15 cellular contexts compared by ENCODE assay signal in genomic region chr18:59386909-59387515, GRCh38. TPM values are rescaled to one million over a fixed set of nuclear protein-coding genes. Genes with fewer than 3 reads are reported as not detected.
DNase-seq lines count a peak whose midpoint lies in the region; TF ChIP-seq lines count a peak whose summit lies in the region.
"Had no signal": no experiment of that assay in that cellular context is flagged by ENCODE, and none has a peak within 500 bp of the region (broad histone marks: within the 10 kb centered on the region; RNA-seq: fewer than 3 reads in every experiment).

No MANE protein-coding gene starts in this region.

- DNase-seq in NCI-H1092 treated with DMSO at 0.1 percent for 48 hours (lab: John Stamatoyannopoulos, UW) (peak; percentile 62), NCI-H1092 (lab: John Stamatoyannopoulos, UW) (no peak), NCI-H748 treated with DMSO at 0.1 percent for 48 hours (lab: John Stamatoyannopoulos, UW) (peak; percentile 23), endodermal cell (peak; percentile 91), retina (peak; percentile 89), trophoblast cell (no peak), breast epithelium (ENCODE audit: low spot score in 2 of 2) (no peak)
- no peak for DNase-seq in activated naive CD4-positive, alpha-beta T cell treated with anti-CD3 and anti-CD28 coated beads, Interleukin-2, amount 10 ng/mL, durations not matched to agents 7 days and 5 days
- DNase-seq: CD8-positive, alpha-beta memory T cell; H7; MG63; NCI-H1436 treated with DMSO at 0.1 percent for 48 hours; NCI-H2171 had no signal

- no peak for TF ChIP-seq POLR2A in breast epithelium (IDR thresholded peaks at IDR 0.05)

- H3K4me2 ChIP-seq in trophoblast cell (ENCODE audit: low read length) = no peak overlapping the region

- H2AK5ac ChIP-seq in trophoblast cell (ENCODE audit: low read length) = no peak overlapping the region

- no peaks in the 10 kb centered on the region for H3K79me2 ChIP-seq in trophoblast cell (ENCODE audit: control insufficient read depth, insufficient read depth, low read length, poor library complexity)

- 0 to 10% methylated on average over 3 to 7 of the region's 7 CpGs for WGBS in endodermal cell (ENCODE audit: insufficient coverage in 1 of 2, insufficient read length in 1 of 2), 2 experiments
- no CpG with 5 or more reads among the region's 7 CpGs for WGBS in trophoblast cell (ENCODE audit: extremely low coverage, insufficient coverage, insufficient read length)

- peaks cover 19% of the 10 kb centered on the region for H3K27me3 Mint-ChIP-seq in endodermal cell (ENCODE audit: insufficient read depth)
- H3K27me3 Mint-ChIP-seq in activated naive CD4-positive, alpha-beta T cell treated with anti-CD3 and anti-CD28 coated beads, Interleukin-2, amount 10 ng/mL, durations not matched to agents 7 days and 5 days = peaks cover 10% of the 10 kb centered on the region

- H3K4me1 Mint-ChIP-seq in endodermal cell = peaks cover 54% of the 10 kb centered on the region
- H3K4me1 Mint-ChIP-seq in activated naive CD4-positive, alpha-beta T cell treated with anti-CD3 and anti-CD28 coated beads, Interleukin-2, amount 10 ng/mL, durations not matched to agents 7 days and 5 days = no peaks in the 10 kb centered on the region
- H3K4me1 Mint-ChIP-seq: CD8-positive, alpha-beta memory T cell had no signal

- no peak overlapping the region for H4K91ac ChIP-seq in trophoblast cell (ENCODE audit: low read depth, low read length)

- TF ChIP-seq CTCF in endodermal cell (conservative IDR thresholded peaks at IDR 0.05) = no peak
- TF ChIP-seq CTCF in breast epithelium (IDR thresholded peaks at IDR 0.05) = no peak

- no peak overlapping the region for H3K18ac ChIP-seq in trophoblast cell (ENCODE audit: low read length)

- no peak overlapping the region for H2BK12ac ChIP-seq in trophoblast cell (ENCODE audit: low read length)

- H4K8ac ChIP-seq in trophoblast cell (ENCODE audit: low read depth, low read length) = no peak overlapping the region

- H3K4me3 Mint-ChIP-seq in endodermal cell = peak overlapping the region; percentile 1
- H3K4me3 Mint-ChIP-seq in activated naive CD4-positive, alpha-beta T cell treated with anti-CD3 and anti-CD28 coated beads, Interleukin-2, amount 10 ng/mL, durations not matched to agents 7 days and 5 days = no peak overlapping the region
- H3K4me3 Mint-ChIP-seq: CD8-positive, alpha-beta memory T cell had no signal

- no peak overlapping the region for H2AFZ ChIP-seq in trophoblast cell (ENCODE audit: insufficient read depth, low read length, poor library complexity)

- peaks cover 26% of the 10 kb centered on the region for H3K27me3 ChIP-seq in endodermal cell (ENCODE audit: control insufficient read depth, insufficient read depth, low read length, poor library complexity, severe bottlenecking)
- H3K27me3 ChIP-seq in trophoblast cell (ENCODE audit: insufficient read depth, low read length) = no peaks in the 10 kb centered on the region
- no peaks in the 10 kb centered on the region for H3K27me3 ChIP-seq in breast epithelium
- H3K27me3 ChIP-seq: BLaER1, MG63 had no signal

- H3K9me3 Mint-ChIP-seq in endodermal cell = no peaks in the 10 kb centered on the region
- H3K9me3 Mint-ChIP-seq in activated naive CD4-positive, alpha-beta T cell treated with anti-CD3 and anti-CD28 coated beads, Interleukin-2, amount 10 ng/mL, durations not matched to agents 7 days and 5 days = no peaks in the 10 kb centered on the region

- H3K9me3 ChIP-seq in endodermal cell (ENCODE audit: control insufficient read depth, low read length) (no peaks in the 10 kb centered on the region), trophoblast cell (ENCODE audit: insufficient read depth, low read depth, low read length) (no peaks in the 10 kb centered on the region), breast epithelium (no peaks in the 10 kb centered on the region)
- H3K9me3 ChIP-seq: BLaER1, MG63 had no signal

- H3K4me1 ChIP-seq in endodermal cell (ENCODE audit: control insufficient read depth, insufficient read depth, low read length) (peaks cover 22% of the 10 kb centered on the region), trophoblast cell (ENCODE audit: control insufficient read depth in 1 of 2, insufficient read depth in 2 of 2, low read length in 2 of 2) (no peaks in the 10 kb centered on the region), breast epithelium (no peaks in the 10 kb centered on the region)

- no peaks in the 10 kb centered on the region for H3K79me1 ChIP-seq in trophoblast cell (ENCODE audit: low read length)

- peak overlapping the region; percentile 19 for H3K4me3 ChIP-seq in endodermal cell (ENCODE audit: low read length)
- no peak overlapping the region for H3K4me3 ChIP-seq in trophoblast cell (ENCODE audit: low read depth, low read length)
- no peak overlapping the region for H3K4me3 ChIP-seq in breast epithelium
- H3K4me3 ChIP-seq: BLaER1, MG63 had no signal

- no peak overlapping the region for H3K4ac ChIP-seq in trophoblast cell (ENCODE audit: low read depth, low read length)

- H4K12ac ChIP-seq in trophoblast cell (ENCODE audit: low read depth, low read length) = no peak overlapping the region

- H2BK120ac ChIP-seq in trophoblast cell (ENCODE audit: insufficient read depth, low read length, poor library complexity) = no peak overlapping the region

- no peak overlapping the region for H3K14ac ChIP-seq in trophoblast cell (ENCODE audit: low read length)

- no peak overlapping the region for H3K23ac ChIP-seq in trophoblast cell (ENCODE audit: low read length)

- peak overlapping the region; percentile 90 for H3K27ac Mint-ChIP-seq in endodermal cell
- no peak overlapping the region for H3K27ac Mint-ChIP-seq in activated naive CD4-positive, alpha-beta T cell treated with anti-CD3 and anti-CD28 coated beads, Interleukin-2, amount 10 ng/mL, durations not matched to agents 7 days and 5 days

- H3K27ac ChIP-seq in endodermal cell (ENCODE audit: low read depth, low read length) (no peak overlapping the region), trophoblast cell (ENCODE audit: low read depth, low read length) (no peak overlapping the region), breast epithelium (no peak overlapping the region)
- H3K27ac ChIP-seq: 22Rv1, BLaER1 had no signal

- intact Hi-C loops in breast epithelium (cut with DNase I; ENCODE audit: low total_unique reads) = no loop called here

- peak overlapping the region; percentile 24 for H3K9ac ChIP-seq in endodermal cell (ENCODE audit: extremely low read depth, low read length, poor library complexity, severe bottlenecking)
- H3K9ac ChIP-seq in trophoblast cell (ENCODE audit: low read length) = no peak overlapping the region
- H3K9ac ChIP-seq: BLaER1 had no signal

- CTCF ChIA-PET in activated naive CD4-positive, alpha-beta T cell treated with anti-CD3 and anti-CD28 coated beads, Interleukin-2, amount 10 ng/mL, durations not matched to agents 7 days and 5 days (lab: Charles Lee) = interaction anchor here (1.4 kb wide), 1 partner anchor 15 kb away, joined by 5 read pairs; no protein-coding TSS in a partner anchor

- H3K36me3 ChIP-seq in endodermal cell (ENCODE audit: control insufficient read depth, insufficient read depth, low read length) (no peaks in the 10 kb centered on the region), trophoblast cell (ENCODE audit: control insufficient read depth in 1 of 2, insufficient read depth in 2 of 2, low read length in 2 of 2) (no peaks in the 10 kb centered on the region), breast epithelium (no peaks in the 10 kb centered on the region)
- H3K36me3 ChIP-seq: BLaER1, MG63 had no signal

- H3K36me3 Mint-ChIP-seq in endodermal cell (ENCODE audit: low read depth) = no peaks in the 10 kb centered on the region
- H3K36me3 Mint-ChIP-seq in activated naive CD4-positive, alpha-beta T cell treated with anti-CD3 and anti-CD28 coated beads, Interleukin-2, amount 10 ng/mL, durations not matched to agents 7 days and 5 days = no peaks in the 10 kb centered on the region
- H3K36me3 Mint-ChIP-seq: CD8-positive, alpha-beta memory T cell had no signal

- H2BK5ac ChIP-seq in trophoblast cell (ENCODE audit: low read depth, low read length, poor library complexity) = no peak overlapping the region

RNA-seq across cellular contexts. Expression of gene LMAN1, which starts 27.9 kb away (rescaled TPM):
- 100 to 1,000 TPM in 1 of 2 donors, 10 to 100 TPM in 1; 82.9 to 125 TPM for total RNA-seq in endodermal cell
- 68.0 TPM for polyA plus RNA-seq in endodermal cell (2013, experiment 1 of 2)
- 65.9 TPM for polyA plus RNA-seq in endodermal cell (2013, experiment 2 of 2)
- polyA plus RNA-seq in trophoblast cell (2013) = 125 and 137 TPM in 2 replicates
- total RNA-seq in breast epithelium = 100 to 1,000 TPM in 1 of 3 donors, 10 to 100 TPM in 2; 86.9 to 110 (median 95.7) TPM

Comparison
In these comparisons a context has a peak if more than half of its experiments do, and no peak if none do; other contexts are left out.
1. DNase-seq: peak in NCI-H1092 treated with DMSO at 0.1 percent for 48 hours (single experiment), NCI-H748 treated with DMSO at 0.1 percent for 48 hours (single experiment), endodermal cell (single experiment) and retina (single experiment); none in NCI-H1092 (single experiment), activated naive CD4-positive, alpha-beta T cell treated with anti-CD3 and anti-CD28 coated beads, Interleukin-2, amount 10 ng/mL, durations not matched to agents 7 days and 5 days (single experiment), trophoblast cell (0 of 2) and breast epithelium (0 of 2).